Comparison of ENCODE assay signal across 12 cellular contexts in the genomic region with DNA sequence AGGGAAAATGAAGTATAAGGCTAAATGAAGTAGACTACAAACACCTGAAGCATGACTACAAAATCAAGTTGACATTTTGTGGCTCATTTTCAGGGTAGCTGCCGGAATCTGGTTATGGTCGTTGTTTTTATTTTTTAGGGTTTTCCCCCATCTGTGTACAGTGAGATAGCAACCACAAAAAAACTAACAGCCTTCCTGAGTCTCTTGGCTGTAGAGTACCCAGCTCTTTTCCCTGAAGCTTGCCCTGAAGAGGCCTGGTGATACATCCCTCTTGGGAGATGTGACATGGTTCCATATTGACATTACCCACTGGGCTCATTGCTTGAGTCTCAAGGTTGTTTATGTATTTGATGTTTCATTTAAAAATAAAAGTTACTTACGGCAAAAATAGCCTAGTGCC.
A peak's percentile ranks its signal among the peaks of the same experiment; 100 is the strongest.
DNase-seq lines count a peak whose midpoint lies in the region; ATAC-seq, FAIRE-seq and TF ChIP-seq lines count a peak whose summit lies in the region.
"Had no signal": no experiment of that assay in that cellular context is flagged by ENCODE, and none has a peak within 500 bp of the region (broad histone marks: within the 10 kb centered on the region; RNA-seq: fewer than 3 reads in every experiment).

No MANE protein-coding gene starts in this region.

- H3K4me3 ChIP-seq in left ventricle myocardium inferior, result no peak overlapping the region
- no peak overlapping the region for H3K4me3 ChIP-seq in right cardiac atrium (ENCODE audit: low read length)
- H3K4me3 ChIP-seq in GM12878, result peak overlapping the region; percentile 24; the same call in 1 of the 2 replicates
- no peak overlapping the region for H3K4me3 ChIP-seq in uterus
- H3K4me3 ChIP-seq: HAP-1 had no signal

- POLR2A ChIA-PET in GM12878 (lab: Charles Lee), result interaction anchor here (0.9 to 3.4 kb wide), 15 partner anchors 9 to 448 kb away, joined by 3 to 17 read pairs (median 4); no protein-coding TSS in a partner anchor

- 93% methylated on average over 3 of the region's 3 CpGs for WGBS in right cardiac atrium
- WGBS in GM12878 (ENCODE audit: insufficient coverage, insufficient replicate concordance, low lambda C conversion rate, missing lambda C conversion rate), result 1% methylated on average over 3 of the region's 3 CpGs

- CTCF ChIA-PET in GM12878 (lab: Yijun Ruan, JAX), result interaction anchor here (0.6 to 3.2 kb wide), 13 partner anchors 9 to 1691 kb away, joined by 3 to 17 read pairs (median 4); no protein-coding TSS in a partner anchor
- CTCF ChIA-PET in Calu3 (lab: Charles Lee), result no interaction called here

- H3K4me1 ChIP-seq in left ventricle myocardium inferior (peaks cover 34% of the 10 kb centered on the region), right cardiac atrium (ENCODE audit: control insufficient read depth, insufficient read depth, low read length) (peaks cover 6% of the 10 kb centered on the region), GM12878 (ENCODE audit: control insufficient read depth, insufficient read depth, low read length) (peaks cover 51% of the 10 kb centered on the region), uterus (peaks cover 0 to 9% of the 10 kb centered on the region in 2 donors)

- H2AFZ ChIP-seq in GM12878 (ENCODE audit: control insufficient read depth, low read depth, low read length), result peak overlapping the region; percentile 15; the same call in 1 of the 2 replicates

- intact Hi-C loops in left ventricle myocardium inferior (cut with micrococcal nuclease) (no loop called here), right cardiac atrium (cut with DNase I) (no loop called here), GM12878 (cut with micrococcal nuclease; ENCODE audit: unreplicated experiment) (loop anchor here (2.0 to 5.0 kb wide), 2 partner anchors 42 to 56 kb away; no protein-coding TSS in a partner anchor), uterus (cut with DNase I; ENCODE audit: low total_unique reads) (no loop called here), Calu3 (cut with micrococcal nuclease; ENCODE audit: unreplicated experiment) (loop anchor here (5.0 kb wide), 2 partner anchors 62 to 122 kb away; no protein-coding TSS in a partner anchor)

- H3K27ac ChIP-seq in left ventricle myocardium inferior (replicated peaks) (peak overlapping the region; percentile 36), right cardiac atrium (ENCODE audit: low read length) (no peak overlapping the region), GM12878 (ENCODE audit: control insufficient read depth, insufficient read depth) (peak overlapping the region; percentile 94), uterus (peak overlapping the region; percentile 5 to 95)
- H3K27ac ChIP-seq: RWPE1 had no signal

- H3K9me3 ChIP-seq in left ventricle myocardium inferior (replicated peaks), result no peaks in the 10 kb centered on the region
- H3K9me3 ChIP-seq in right cardiac atrium (ENCODE audit: control insufficient read depth, low read length), result no peaks in the 10 kb centered on the region
- H3K9me3 ChIP-seq in GM12878 (replicated peaks; ENCODE audit: control insufficient read depth, insufficient read depth, low read length), result peaks cover 8% of the 10 kb centered on the region; the same call in 2 of the 3 replicates
- H3K9me3 ChIP-seq in uterus, result no peaks in the 10 kb centered on the region
- H3K9me3 ChIP-seq: HAP-1 had no signal

- H3K9me3 Mint-ChIP-seq in Calu3 (ENCODE audit: low read depth, unreplicated experiment), result no peaks in the 10 kb centered on the region

- TF ChIP-seq CTCF in left ventricle myocardium inferior (IDR thresholded peaks at IDR 0.05; ENCODE audit: borderline replicate concordance), result no peak
- no peak for TF ChIP-seq CTCF in GM12878 (IDR thresholded peaks at IDR 0.05 in 2 of 3, conservative IDR thresholded peaks at IDR 0.05 in 1 of 3; ENCODE audit: control insufficient read depth in 2 of 3, extremely low read depth in 1 of 3, insufficient read depth in 1 of 3, low read depth in 3 of 3, low read length in 3 of 3)
- no peak for TF ChIP-seq CTCF in uterus (IDR thresholded peaks at IDR 0.05)
- no peak for TF ChIP-seq CTCF in Calu3 (IDR thresholded peaks at IDR 0.05; ENCODE audit: unreplicated experiment)

- H3K27me3 ChIP-seq in left ventricle myocardium inferior (ENCODE audit: low read depth) (no peaks in the 10 kb centered on the region), right cardiac atrium (ENCODE audit: control insufficient read depth, insufficient read depth) (no peaks in the 10 kb centered on the region), GM12878 (replicated peaks in 1 of 2; ENCODE audit: control insufficient read depth in 2 of 2, insufficient read depth in 2 of 2, low read length in 1 of 2) (no peaks in the 10 kb centered on the region), uterus (no peaks in the 10 kb centered on the region)

- H3K36me3 ChIP-seq in left ventricle myocardium inferior (no peaks in the 10 kb centered on the region), GM12878 (ENCODE audit: control insufficient read depth in 2 of 2, insufficient read depth in 2 of 2, low read length in 1 of 2) (no peaks in the 10 kb centered on the region), uterus (no peaks in the 10 kb centered on the region)

- ATAC-seq in right cardiac atrium (no peak), HG03159 (IDR thresholded peaks at IDR 0.05; ENCODE audit: unreplicated experiment) (peak; percentile 39), GM12878 (peak; percentile 74)

- no peak for TF ChIP-seq POLR2A in GM12878 (IDR thresholded peaks at IDR 0.05; ENCODE audit: low read depth, low read length)
- TF ChIP-seq POLR2A in uterus (IDR thresholded peaks at IDR 0.05), result no peak

- TF ChIP-seq RAD21 in GM12878 (IDR thresholded peaks at IDR 0.05; ENCODE audit: insufficient read depth, low read depth, low read length), result no peak

- H3K27me3 Mint-ChIP-seq in Calu3 (ENCODE audit: unreplicated experiment), result no peaks in the 10 kb centered on the region

- no peak overlapping the region for H3K27ac Mint-ChIP-seq in Calu3 (ENCODE audit: unreplicated experiment)

- SMC1A ChIA-PET in GM12878 (lab: Charles Lee; ENCODE audit: uncharacterized antibody, unreplicated experiment), result interaction anchor here (1.0 to 11.9 kb wide), 29 partner anchors 9 to 448 kb away, joined by 3 to 114 read pairs (median 11); no protein-coding TSS in a partner anchor

- DNase-seq in left ventricle myocardium inferior, result no peak
- DNase-seq in right cardiac atrium, result no peak
- peak; percentile 72 for DNase-seq in GM12878 (ENCODE audit: low read depth, low spot score)
- DNase-seq in uterus, result no peak
- no peak for DNase-seq in superior temporal gyrus (ENCODE audit: extremely low spot score)
- DNase-seq in Calu3, result no peak
- no peak for DNase-seq in iPS-NIHi11 (ENCODE audit: low spot score)
- DNase-seq: activated CD4-positive, CD25-positive, alpha-beta regulatory T cell; NCI-H1694 treated with DMSO at 0.1 percent for 48 hours had no signal

- no peak for TF ChIP-seq EP300 in GM12878 (IDR thresholded peaks at IDR 0.05; ENCODE audit: borderline replicate concordance in 1 of 2, control insufficient read depth in 1 of 2, low read depth in 2 of 2, low read length in 2 of 2)

- no peak overlapping the region for H3K4me3 Mint-ChIP-seq in Calu3 (ENCODE audit: low read depth, unreplicated experiment)

- peak; percentile 89 for FAIRE-seq in GM12878 (lab: Jason Lieb, UNC)

- in situ Hi-C loops in GM12878 (cut with MboI), result no loop called here

- no peaks in the 10 kb centered on the region for H3K79me2 ChIP-seq in GM12878 (ENCODE audit: control insufficient read depth, insufficient read depth, low read length)

- H3K9ac ChIP-seq in GM12878 (ENCODE audit: control insufficient read depth, insufficient read depth, low read length), result peak overlapping the region; percentile 68

- no peaks in the 10 kb centered on the region for H4K20me1 ChIP-seq in GM12878 (ENCODE audit: control insufficient read depth, insufficient read depth)

- H3K4me2 ChIP-seq in GM12878 (ENCODE audit: control insufficient read depth, insufficient read depth), result peak overlapping the region; percentile 80

- RAD21 ChIA-PET in GM12878 (lab: Charles Lee; ENCODE audit: unreplicated experiment), result interaction anchor here (0.6 to 15.0 kb wide), 24 partner anchors 9 to 446 kb away, joined by 3 to 194 read pairs (median 6); no protein-coding TSS in a partner anchor

- no peaks in the 10 kb centered on the region for H3K36me3 Mint-ChIP-seq in Calu3 (ENCODE audit: insufficient read depth, unreplicated experiment)

- BruUV-seq in GM12878 (replicated peaks; lab: Mats Ljungman, UMichigan) (no TSS peak), Calu3 (replicated peaks; lab: Mats Ljungman, UMichigan) (no TSS peak)

- peaks cover 14% of the 10 kb centered on the region for H3K4me1 Mint-ChIP-seq in Calu3 (ENCODE audit: low read depth, unreplicated experiment)

TF ChIP-seq in GM12878, 131 proteins besides CTCF, POLR2A, EP300 and RAD21 (continues in another document):
- TF ChIP-seq RBBP5 (conservative IDR thresholded peaks at IDR 0.05) (no peak), YBX1 (IDR thresholded peaks at IDR 0.05) (no peak), POLR2AphosphoS5 (IDR thresholded peaks at IDR 0.05; ENCODE audit: low read length) (peak; percentile 47; the same call in 1 of the 2 replicates), ZBED1 (IDR thresholded peaks at IDR 0.05; ENCODE audit: borderline replicate concordance) (no peak), SIN3A (IDR thresholded peaks at IDR 0.05; ENCODE audit: low read depth, low read length) (no peak), SP1 (IDR thresholded peaks at IDR 0.05; ENCODE audit: low read depth, low read length) (no peak), PAX5 (IDR thresholded peaks at IDR 0.05; ENCODE audit: borderline replicate concordance, low read depth, low read length) (peak; percentile 22; the same call in 1 of the 2 replicates), EGR1 (IDR thresholded peaks at IDR 0.05; ENCODE audit: borderline replicate concordance in 1 of 2, low read depth in 2 of 2, low read length in 2 of 2) (no peak)
- TF ChIP-seq, protein P1, sequence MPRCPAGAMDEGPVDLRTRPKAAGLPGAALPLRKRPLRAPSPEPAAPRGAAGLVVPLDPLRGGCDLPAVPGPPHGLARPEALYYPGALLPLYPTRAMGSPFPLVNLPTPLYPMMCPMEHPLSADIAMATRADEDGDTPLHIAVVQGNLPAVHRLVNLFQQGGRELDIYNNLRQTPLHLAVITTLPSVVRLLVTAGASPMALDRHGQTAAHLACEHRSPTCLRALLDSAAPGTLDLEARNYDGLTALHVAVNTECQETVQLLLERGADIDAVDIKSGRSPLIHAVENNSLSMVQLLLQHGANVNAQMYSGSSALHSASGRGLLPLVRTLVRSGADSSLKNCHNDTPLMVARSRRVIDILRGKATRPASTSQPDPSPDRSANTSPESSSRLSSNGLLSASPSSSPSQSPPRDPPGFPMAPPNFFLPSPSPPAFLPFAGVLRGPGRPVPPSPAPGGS (IDR thresholded peaks at IDR 0.05; ENCODE audit: borderline replicate concordance, insufficient read depth, low read depth, low read length, poor library complexity, severe bottlenecking), result no peak

Comparison
In these comparisons a context has a peak if more than half of its experiments do, and no peak if none do; other contexts are left out.
1. ATAC-seq: peak in HG03159 (single experiment) and GM12878 (single experiment); none in right cardiac atrium (0 of 2).
2. intact Hi-C loops: an anchor here in GM12878 (2.0 to 5.0 kb wide) and Calu3 (5.0 kb wide); none called in left ventricle myocardium inferior, right cardiac atrium and uterus.